8 cellular contexts compared by ENCODE assay signal in genomic region chr13:102773441-102774209, GRCh38. TPM values are rescaled to one million over a fixed set of nuclear protein-coding genes. Genes with fewer than 3 reads are reported as not detected.
DNase-seq lines count a peak whose midpoint lies in the region; ATAC-seq and TF ChIP-seq lines count a peak whose summit lies in the region.

Gene TEX30, minus strand, starts transcription at chr13:102773786. Its CDS starts 3,760 bp downstream, at chr13:102770026.

- DNase-seq in AG20443 (ENCODE audit: low spot score), result peak; percentile 98
- DNase-seq in NCI-H226, result peak; percentile 81
- DNase-seq in activated CD4-positive, alpha-beta T cell treated with anti-CD3 and anti-CD28 coated beads for 36 hours, result peak; percentile 91
- no peak for DNase-seq in chondrocyte (ENCODE audit: low spot score)
- peak; percentile 71 for DNase-seq in kidney glomerular epithelial cell (lab: John Stamatoyannopoulos, UW)
- DNase-seq in stimulated activated CD4-positive, alpha-beta T cell treated with anti-CD3 and anti-CD28 coated beads, Interleukin-1b, Interleukin-23, amount 100 ng/mL, for 1 hour (ENCODE audit: low read depth in 2 of 2), result peak; percentile 69 to 79

- POLR2A ChIA-PET in activated CD4-positive, alpha-beta T cell treated with anti-CD3 and anti-CD28 coated beads for 36 hours (lab: Charles Lee), result interaction anchor here (1.1 to 2.2 kb wide), 4 partner anchors 71 to 177 kb away, joined by 3 to 11 read pairs (median 6); partner anchors contain the start of genes ERCC5 and TPP2

- CTCF ChIA-PET in activated CD4-positive, alpha-beta T cell treated with anti-CD3 and anti-CD28 coated beads for 36 hours (lab: Charles Lee), result interaction anchor here (0.7 to 1.4 kb wide), 7 partner anchors 16 to 182 kb away, joined by 3 to 4 read pairs (median 3); no protein-coding TSS in a partner anchor

- ATAC-seq in GM19023 (IDR thresholded peaks at IDR 0.05; ENCODE audit: unreplicated experiment) (peak; percentile 94), HG03175 (IDR thresholded peaks at IDR 0.05; ENCODE audit: unreplicated experiment) (peak; percentile 93)
- ATAC-seq in activated CD4-positive, alpha-beta T cell treated with anti-CD3 and anti-CD28 coated beads for 36 hours, result peak; percentile 97

- H3K27ac Mint-ChIP-seq in activated CD4-positive, alpha-beta T cell treated with anti-CD3 and anti-CD28 coated beads for 36 hours, result peak within 1 kb of the TSS; percentile 93
- peak within 1 kb of the TSS; percentile 89 for H3K27ac Mint-ChIP-seq in chondrocyte (ENCODE audit: unreplicated experiment)

- peak; percentile 9 for TF ChIP-seq CTCF in chondrocyte (IDR thresholded peaks at IDR 0.05)

- H3K27me3 Mint-ChIP-seq in activated CD4-positive, alpha-beta T cell treated with anti-CD3 and anti-CD28 coated beads for 36 hours, result no peaks in the 10 kb centered on the region
- no peaks in the 10 kb centered on the region for H3K27me3 Mint-ChIP-seq in chondrocyte (ENCODE audit: low read depth)

- no peaks in the 10 kb centered on the region for H3K9me3 Mint-ChIP-seq in activated CD4-positive, alpha-beta T cell treated with anti-CD3 and anti-CD28 coated beads for 36 hours (ENCODE audit: low read depth)
- H3K9me3 Mint-ChIP-seq in chondrocyte (ENCODE audit: low read depth), result no peaks in the 10 kb centered on the region

- H3K36me3 Mint-ChIP-seq in activated CD4-positive, alpha-beta T cell treated with anti-CD3 and anti-CD28 coated beads for 36 hours (ENCODE audit: low read depth), result peaks cover 7% of the 10 kb centered on the region
- no peaks in the 10 kb centered on the region for H3K36me3 Mint-ChIP-seq in chondrocyte (ENCODE audit: low read depth)

- H3K4me1 Mint-ChIP-seq in activated CD4-positive, alpha-beta T cell treated with anti-CD3 and anti-CD28 coated beads for 36 hours, result peaks cover 48% of the 10 kb centered on the region
- H3K4me1 Mint-ChIP-seq in chondrocyte (ENCODE audit: low read depth), result peaks cover 35% of the 10 kb centered on the region

- intact Hi-C loops in activated CD4-positive, alpha-beta T cell treated with anti-CD3 and anti-CD28 coated beads for 36 hours (cut with DNase I, micrococcal nuclease), result loop anchor here (1.0 to 10.0 kb wide), 7 partner anchors 27 to 379 kb away; partner anchors contain the start of gene TPP2 (in 2 of the 2)

- H3K4me3 Mint-ChIP-seq in activated CD4-positive, alpha-beta T cell treated with anti-CD3 and anti-CD28 coated beads for 36 hours, result peak within 1 kb of the TSS; percentile 73
- peak within 1 kb of the TSS; percentile 91 for H3K4me3 Mint-ChIP-seq in chondrocyte (ENCODE audit: unreplicated experiment)

RNA-seq across cellular contexts. Expression of gene TEX30, which starts in this region (rescaled TPM):
- 10 to 100 TPM; 21.5 to 25.8 TPM for total RNA-seq in activated CD4-positive, alpha-beta T cell treated with anti-CD3 and anti-CD28 coated beads for 36 hours
- total RNA-seq in chondrocyte, result 10.6 to 11.1 TPM (median 11.0 TPM) in 3 replicates
